Comparison of ENCODE assay signal across 18 cellular contexts in the genomic region with DNA sequence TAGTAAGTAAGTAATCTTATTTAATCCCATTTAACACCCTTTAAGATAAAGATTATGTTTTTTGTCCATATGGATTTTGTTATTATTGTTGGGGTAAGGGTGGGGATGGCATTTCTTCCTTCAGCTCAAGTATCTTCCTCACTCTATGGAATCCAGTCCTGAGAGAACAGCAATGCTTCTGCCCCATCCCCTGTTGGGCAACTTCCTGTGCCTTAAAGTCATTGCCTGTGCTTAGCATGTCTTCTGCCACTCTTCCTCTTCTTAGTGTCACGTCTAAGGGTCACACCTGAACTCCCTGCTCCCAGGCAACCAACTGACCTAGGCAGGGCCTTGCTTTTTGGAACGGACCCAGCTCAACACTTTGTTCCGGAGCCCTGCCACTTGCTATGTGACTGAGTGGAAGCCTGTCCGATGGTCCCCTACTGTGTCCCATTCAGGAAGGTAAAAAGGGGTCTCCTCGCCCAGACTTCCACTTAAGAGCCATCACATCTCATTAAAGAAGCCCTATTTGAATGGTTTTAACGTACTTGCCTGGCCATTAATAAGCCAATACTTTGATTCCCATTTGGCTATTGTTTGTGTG. TPM values are rescaled to one million over a fixed set of nuclear protein-coding genes. Genes with fewer than 3 reads are reported as not detected.
A peak's percentile ranks its signal among the peaks of the same experiment; 100 is the strongest.
DNase-seq lines count a peak whose midpoint lies in the region; ATAC-seq and TF ChIP-seq lines count a peak whose summit lies in the region.
"Had no signal": no experiment of that assay in that cellular context is flagged by ENCODE, and none has a peak within 500 bp of the region (broad histone marks: within the 10 kb centered on the region; RNA-seq: fewer than 3 reads in every experiment).

No MANE protein-coding gene starts in this region.

- TF ChIP-seq CTCF in right atrium auricular region (IDR thresholded peaks at IDR 0.05) (no peak), NB4 (IDR thresholded peaks at IDR 0.05; ENCODE audit: low read depth, low read length) (no peak), thyroid gland (IDR thresholded peaks at IDR 0.05) (no peak)

- H3K36me3 ChIP-seq in right atrium auricular region (no peaks in the 10 kb centered on the region), thyroid gland (no peaks in the 10 kb centered on the region)
- H3K36me3 ChIP-seq: SJSA1 had no signal

- TF ChIP-seq POLR2A in NB4 (IDR thresholded peaks at IDR 0.05; ENCODE audit: extremely low read depth, insufficient read length) (no peak), thyroid gland (IDR thresholded peaks at IDR 0.05) (no peak)

- H3K27ac ChIP-seq in right atrium auricular region (no peak overlapping the region), thyroid gland (no peak overlapping the region)
- H3K27ac ChIP-seq: A549, RWPE1, SJSA1 had no signal

- intact Hi-C loops in Right ventricle myocardium inferior (cut with DNase I): no loop called here
- intact Hi-C loops in thyroid gland (cut with DNase I): no loop called here

- ATAC-seq in Right ventricle myocardium inferior: no peak
- no peak for ATAC-seq in GM19463 (IDR thresholded peaks at IDR 0.05; ENCODE audit: unreplicated experiment)
- no peak for ATAC-seq in HG02973 (IDR thresholded peaks at IDR 0.05; ENCODE audit: unreplicated experiment)
- ATAC-seq: A549, T-cell had no signal

- H3K9me3 ChIP-seq in right atrium auricular region: no peaks in the 10 kb centered on the region
- no peaks in the 10 kb centered on the region for H3K9me3 ChIP-seq in thyroid gland
- H3K9me3 ChIP-seq: A549, SJSA1 had no signal

- DNase-seq in Right ventricle myocardium inferior (ENCODE audit: missing footprints) (peak; percentile 27), right atrium auricular region (ENCODE audit: low spot score) (no peak), NB4 (ENCODE audit: low read depth) (peak; percentile 65), ecto neural progenitor cell (ENCODE audit: low spot score) (peak; percentile 51), thyroid gland (peak; percentile 62 to 66), DMS79 treated with DMSO at 0.1 percent for 48 hours (lab: John Stamatoyannopoulos, UW) (no peak)
- DNase-seq: CD4-positive, CD25-positive, alpha-beta regulatory T cell; IMR-90; NCI-H1048; NCI-H146; NCI-H2107; T-cell had no signal

- H3K4me1 ChIP-seq in right atrium auricular region: no peaks in the 10 kb centered on the region
- H3K4me1 ChIP-seq in thyroid gland: peaks cover 0 to 7% of the 10 kb centered on the region in 2 donors
- H3K4me1 ChIP-seq: A549, SJSA1 had no signal

- H3K27me3 ChIP-seq in right atrium auricular region: no peaks in the 10 kb centered on the region
- H3K27me3 ChIP-seq in thyroid gland: no peaks in the 10 kb centered on the region
- H3K27me3 ChIP-seq: SJSA1 had no signal

- WGBS in thyroid gland, 2 donors: 43 to 44% methylated on average over 6 of the region's 6 CpGs

- H3K4me3 ChIP-seq in right atrium auricular region (no peak overlapping the region), NB4 (ENCODE audit: low read depth, low read length) (no peak overlapping the region), thyroid gland (replicated peaks in 1 of 3) (no peak overlapping the region)
- H3K4me3 ChIP-seq: A549, SJSA1 had no signal

RNA-seq across cellular contexts. Expression of a gene that starts 59.3 kb away (rescaled TPM):
- 0.70 TPM for total RNA-seq in Right ventricle myocardium inferior
- total RNA-seq in right atrium auricular region: 1 to 10 TPM; 1.4 to 1.6 TPM
- total RNA-seq in thyroid gland: 10 to 100 TPM in 2 of 4 donors, 1 to 10 TPM in 2; 5.6 to 12.9 (median 9.0) TPM
- total RNA-seq: LHCN-M2, SJSA1 had no signal

Comparison
In these comparisons a context has a peak if more than half of its experiments do, and no peak if none do; other contexts are left out.
1. DNase-seq: peak in Right ventricle myocardium inferior (single experiment), NB4 (single experiment), ecto neural progenitor cell (single experiment) and thyroid gland (2 of 2); none in right atrium auricular region (single experiment) and DMS79 treated with DMSO at 0.1 percent for 48 hours (single experiment).